27 cellular contexts compared by ENCODE assay signal in genomic region chr5:148857474-148857873, GRCh38. TPM values are rescaled to one million over a fixed set of nuclear protein-coding genes. Genes with fewer than 3 reads are reported as not detected.
A peak's percentile ranks its signal among the peaks of the same experiment; 100 is the strongest.
DNase-seq lines count a peak whose midpoint lies in the region; ATAC-seq and TF ChIP-seq lines count a peak whose summit lies in the region.
"Had no signal": no experiment of that assay in that cellular context is flagged by ENCODE, and none has a peak within 500 bp of the region (broad histone marks: within the 10 kb centered on the region; RNA-seq: fewer than 3 reads in every experiment).

No MANE protein-coding gene starts in this region.

- no peaks in the 10 kb centered on the region for H3F3A ChIP-seq in GM23248 (ENCODE audit: insufficient read depth)

- peaks cover 29% of the 10 kb centered on the region for H3K4me1 Mint-ChIP-seq in chondrocyte (ENCODE audit: low read depth)
- peaks cover 80 to 92% of the 10 kb centered on the region in 2 donors for H3K4me1 Mint-ChIP-seq in natural killer cell treated with Interleukin-12 subunit alpha and Interleukin-12 subunit beta and Interleukin-15 and Interleukin-18, amount 100 ng/mL, for 72 hours (ENCODE audit: low read depth in 2 of 2)

- no peaks in the 10 kb centered on the region for H3K36me3 ChIP-seq in GM23248 (ENCODE audit: low read depth)
- H3K36me3 ChIP-seq: BLaER1 had no signal

- H3K79me2 ChIP-seq in GM23248 (ENCODE audit: insufficient read depth) = no peaks in the 10 kb centered on the region

- no peaks in the 10 kb centered on the region for H3K36me3 Mint-ChIP-seq in chondrocyte (ENCODE audit: low read depth)
- no peaks in the 10 kb centered on the region for H3K36me3 Mint-ChIP-seq in natural killer cell treated with Interleukin-12 subunit alpha and Interleukin-12 subunit beta and Interleukin-15 and Interleukin-18, amount 100 ng/mL, for 72 hours

- ATAC-seq in natural killer cell treated with Interleukin-12 subunit alpha and Interleukin-12 subunit beta and Interleukin-15 and Interleukin-18, amount 100 ng/mL, for 72 hours = no peak
- no peak for ATAC-seq in GM18909 (IDR thresholded peaks at IDR 0.05; ENCODE audit: poor library complexity, unreplicated experiment)
- ATAC-seq in GM19395 (IDR thresholded peaks at IDR 0.05; ENCODE audit: unreplicated experiment) = no peak
- ATAC-seq: HCT116, HepG2, K562, PC-3 had no signal

- no peaks in the 10 kb centered on the region for H4K20me1 ChIP-seq in GM23248 (ENCODE audit: insufficient read depth)
- H4K20me1 ChIP-seq: BLaER1 had no signal

- peak; percentile 16 for DNase-seq in GM23248
- DNase-seq in chondrocyte (ENCODE audit: low spot score) = no peak
- DNase-seq in natural killer cell treated with Interleukin-12 subunit alpha and Interleukin-12 subunit beta and Interleukin-15 and Interleukin-18, amount 100 ng/mL, for 72 hours (ENCODE audit: low spot score) = no peak
- DNase-seq in NCI-H187 (lab: John Stamatoyannopoulos, UW) = no peak
- no peak for DNase-seq in NCI-H82 treated with DMSO at 0.1 percent for 48 hours (lab: John Stamatoyannopoulos, UW; ENCODE audit: unreplicated experiment)
- DNase-seq: CD4-positive, alpha-beta T cell; DMS 273 treated with DMSO at 0.1 percent for 48 hours; DMS79; GDM1; Kasumi-1; NCI-H1092 treated with DMSO at 0.1 percent for 48 hours; NCI-H1436; NCI-H1930; NCI-H2107; NCI-H524 treated with DMSO at 0.1 percent for 48 hours; NCI-H774; NK-92 treated with Interleukin-12 subunit alpha and Interleukin-12 subunit beta, amount 100 ng/mL, for 24 hours; PC-3; SK-N-SH; SW 1271 had no signal

- 88 to 94% methylated on average over 2 of the region's 2 CpGs for WGBS in GM23248 (ENCODE audit: low coverage in 1 of 2, low lambda C conversion rate in 2 of 2, missing lambda C conversion rate in 2 of 2), 2 experiments

- H3K4me3 Mint-ChIP-seq in chondrocyte (ENCODE audit: unreplicated experiment) = no peak overlapping the region
- H3K4me3 Mint-ChIP-seq in natural killer cell treated with Interleukin-12 subunit alpha and Interleukin-12 subunit beta and Interleukin-15 and Interleukin-18, amount 100 ng/mL, for 72 hours = no peak overlapping the region
- H3K4me3 Mint-ChIP-seq: CD4-positive, alpha-beta T cell had no signal

- peaks cover 6% of the 10 kb centered on the region; the same call in 1 of the 2 replicates for H3K4me1 ChIP-seq in GM23248 (ENCODE audit: insufficient read depth)

- no peak overlapping the region for H3K4me3 ChIP-seq in GM23248
- H3K4me3 ChIP-seq: BLaER1, K562 had no signal

- in situ Hi-C loops in GM23248 (cut with MboI) = no loop called here

- H2AFZ ChIP-seq in GM23248 = no peak overlapping the region

- no peaks in the 10 kb centered on the region for H3K9me2 ChIP-seq in GM23248 (ENCODE audit: insufficient read depth)
- H3K9me2 ChIP-seq: SK-N-SH had no signal

- peak overlapping the region; percentile 73 for H3K27ac Mint-ChIP-seq in chondrocyte (ENCODE audit: unreplicated experiment)
- H3K27ac Mint-ChIP-seq in natural killer cell treated with Interleukin-12 subunit alpha and Interleukin-12 subunit beta and Interleukin-15 and Interleukin-18, amount 100 ng/mL, for 72 hours = peak overlapping the region; percentile 97 to 99
- H3K27ac Mint-ChIP-seq: CD4-positive, alpha-beta T cell had no signal

- no peaks in the 10 kb centered on the region for H3K27me3 Mint-ChIP-seq in chondrocyte (ENCODE audit: low read depth)
- no peaks in the 10 kb centered on the region for H3K27me3 Mint-ChIP-seq in natural killer cell treated with Interleukin-12 subunit alpha and Interleukin-12 subunit beta and Interleukin-15 and Interleukin-18, amount 100 ng/mL, for 72 hours

- no peak overlapping the region for H3K9ac ChIP-seq in GM23248
- H3K9ac ChIP-seq: BLaER1, SK-N-SH had no signal

- no peak overlapping the region for H3K4me2 ChIP-seq in GM23248 (ENCODE audit: unreplicated experiment)
- H3K4me2 ChIP-seq: SK-N-SH had no signal

- H3K9me3 ChIP-seq in GM23248 (ENCODE audit: low read depth) = no peaks in the 10 kb centered on the region
- H3K9me3 ChIP-seq: SK-N-SH had no signal

- H3K27me3 ChIP-seq in GM23248 (replicated peaks; ENCODE audit: insufficient read depth) = no peaks in the 10 kb centered on the region
- H3K27me3 ChIP-seq: BLaER1 had no signal

- H3K9me3 Mint-ChIP-seq in chondrocyte (ENCODE audit: low read depth) = no peaks in the 10 kb centered on the region
- no peaks in the 10 kb centered on the region for H3K9me3 Mint-ChIP-seq in natural killer cell treated with Interleukin-12 subunit alpha and Interleukin-12 subunit beta and Interleukin-15 and Interleukin-18, amount 100 ng/mL, for 72 hours
- H3K9me3 Mint-ChIP-seq: CD4-positive, alpha-beta T cell had no signal

- TF ChIP-seq CTCF in C4-2B (conservative IDR thresholded peaks at IDR 0.05) (no peak), chondrocyte (IDR thresholded peaks at IDR 0.05) (no peak)

- H3K27ac ChIP-seq in C4-2B (peak overlapping the region; percentile 80; the same call in 1 of the 2 replicates), GM23248 (no peak overlapping the region)
- H3K27ac ChIP-seq: BLaER1 had no signal

RNA-seq across cellular contexts. Expression of gene ADRB2, which starts 31.1 kb away (rescaled TPM):
- 0.65 TPM in 1 of 2 replicates, not detected in the other for total RNA-seq in GM23248 (2014; rRNA removed; shearing (Covaris generic))
- polyA plus RNA-seq in GM23248 (2016; fragmentation: Nextera tagmentation; extraction: Ambion mirVana) = 0.09 and 0.19 TPM in 2 replicates
- 0.40 to 1.2 TPM (median 0.54 TPM) in 3 replicates for total RNA-seq in chondrocyte
- 1 to 10 TPM; 3.8 to 4.4 TPM for total RNA-seq in natural killer cell treated with Interleukin-12 subunit alpha and Interleukin-12 subunit beta and Interleukin-15 and Interleukin-18, amount 100 ng/mL, for 72 hours
- total RNA-seq: HepG2 had no signal
- polyA plus RNA-seq: HepG2 had no signal
